ENCODE assay signal across 1 cellular context in genomic region chr6:10722820-10723651, GRCh38.
TF ChIP-seq lines count a peak whose summit lies in the region.

TMEM14C (plus strand) TSS chr6:10723070; CDS start chr6:10724614, 1,544 bp downstream.

TF ChIP-seq in WTC11, 78 proteins besides CTCF, POLR2A, EP300 and RAD21 (continued from another document):
- TF ChIP-seq ZNF532 (CRISPR knock-in tag; IDR thresholded peaks at IDR 0.05; ENCODE audit: borderline replicate concordance): no peak
- no peak for TF ChIP-seq PRRX2 (CRISPR knock-in tag; IDR thresholded peaks at IDR 0.05)
- TF ChIP-seq, protein P1, sequence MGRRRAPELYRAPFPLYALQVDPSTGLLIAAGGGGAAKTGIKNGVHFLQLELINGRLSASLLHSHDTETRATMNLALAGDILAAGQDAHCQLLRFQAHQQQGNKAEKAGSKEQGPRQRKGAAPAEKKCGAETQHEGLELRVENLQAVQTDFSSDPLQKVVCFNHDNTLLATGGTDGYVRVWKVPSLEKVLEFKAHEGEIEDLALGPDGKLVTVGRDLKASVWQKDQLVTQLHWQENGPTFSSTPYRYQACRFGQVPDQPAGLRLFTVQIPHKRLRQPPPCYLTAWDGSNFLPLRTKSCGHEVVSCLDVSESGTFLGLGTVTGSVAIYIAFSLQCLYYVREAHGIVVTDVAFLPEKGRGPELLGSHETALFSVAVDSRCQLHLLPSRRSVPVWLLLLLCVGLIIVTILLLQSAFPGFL (CRISPR knock-in tag; IDR thresholded peaks at IDR 0.05; ENCODE audit: borderline replicate concordance): 0 out of 2 replicates have a peak, but pooled peaks have one; percentile 54
- no peak for TF ChIP-seq JUN (CRISPR knock-in tag; IDR thresholded peaks at IDR 0.05)
- TF ChIP-seq CBFB (CRISPR knock-in tag; IDR thresholded peaks at IDR 0.05; ENCODE audit: low read depth): no peak
- TF ChIP-seq USF1 (CRISPR knock-in tag; IDR thresholded peaks at IDR 0.05): peak; percentile 88
- TF ChIP-seq RELA (CRISPR knock-in tag; IDR thresholded peaks at IDR 0.05; ENCODE audit: borderline replicate concordance): no peak
- TF ChIP-seq, protein P2, sequence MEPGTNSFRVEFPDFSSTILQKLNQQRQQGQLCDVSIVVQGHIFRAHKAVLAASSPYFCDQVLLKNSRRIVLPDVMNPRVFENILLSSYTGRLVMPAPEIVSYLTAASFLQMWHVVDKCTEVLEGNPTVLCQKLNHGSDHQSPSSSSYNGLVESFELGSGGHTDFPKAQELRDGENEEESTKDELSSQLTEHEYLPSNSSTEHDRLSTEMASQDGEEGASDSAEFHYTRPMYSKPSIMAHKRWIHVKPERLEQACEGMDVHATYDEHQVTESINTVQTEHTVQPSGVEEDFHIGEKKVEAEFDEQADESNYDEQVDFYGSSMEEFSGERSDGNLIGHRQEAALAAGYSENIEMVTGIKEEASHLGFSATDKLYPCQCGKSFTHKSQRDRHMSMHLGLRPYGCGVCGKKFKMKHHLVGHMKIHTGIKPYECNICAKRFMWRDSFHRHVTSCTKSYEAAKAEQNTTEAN (CRISPR knock-in tag; IDR thresholded peaks at IDR 0.05): peak; percentile 82; the same call in 1 of the 2 replicates
- TF ChIP-seq ZNF281 (CRISPR knock-in tag; IDR thresholded peaks at IDR 0.05): 0 out of 2 replicates have a peak, but pooled peaks have one; percentile 36
- TF ChIP-seq NR2C2 (CRISPR knock-in tag; IDR thresholded peaks at IDR 0.05): no peak
- no peak for TF ChIP-seq TEAD4 (CRISPR knock-in tag; IDR thresholded peaks at IDR 0.05)
- no peak for TF ChIP-seq GTF2I (CRISPR knock-in tag; conservative IDR thresholded peaks at IDR 0.05)
- TF ChIP-seq, protein P3, sequence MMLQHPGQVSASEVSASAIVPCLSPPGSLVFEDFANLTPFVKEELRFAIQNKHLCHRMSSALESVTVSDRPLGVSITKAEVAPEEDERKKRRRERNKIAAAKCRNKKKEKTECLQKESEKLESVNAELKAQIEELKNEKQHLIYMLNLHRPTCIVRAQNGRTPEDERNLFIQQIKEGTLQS (CRISPR knock-in tag; conservative IDR thresholded peaks at IDR 0.05): no peak
- TF ChIP-seq EMX1 (CRISPR knock-in tag; IDR thresholded peaks at IDR 0.05): no peak
- no peak for TF ChIP-seq ZNF138 (CRISPR knock-in tag; conservative IDR thresholded peaks at IDR 0.05)
- TF ChIP-seq MYBL2 (CRISPR knock-in tag; IDR thresholded peaks at IDR 0.05): no peak; the same call in none of the 2 replicates
- peak; percentile 80; the same call in 1 of the 2 replicates for TF ChIP-seq FOXP1 (CRISPR knock-in tag; IDR thresholded peaks at IDR 0.05; ENCODE audit: borderline replicate concordance)
- TF ChIP-seq NFYB (CRISPR knock-in tag; conservative IDR thresholded peaks at IDR 0.05; ENCODE audit: low read depth): no peak
- TF ChIP-seq STAT6 (CRISPR knock-in tag; conservative IDR thresholded peaks at IDR 0.05; ENCODE audit: low read depth): no peak
- peak; percentile 80 for TF ChIP-seq GABPB1 (CRISPR knock-in tag; IDR thresholded peaks at IDR 0.05)
- peak; percentile 85 for TF ChIP-seq SP1 (CRISPR knock-in tag; conservative IDR thresholded peaks at IDR 0.05)
- TF ChIP-seq, protein P4, sequence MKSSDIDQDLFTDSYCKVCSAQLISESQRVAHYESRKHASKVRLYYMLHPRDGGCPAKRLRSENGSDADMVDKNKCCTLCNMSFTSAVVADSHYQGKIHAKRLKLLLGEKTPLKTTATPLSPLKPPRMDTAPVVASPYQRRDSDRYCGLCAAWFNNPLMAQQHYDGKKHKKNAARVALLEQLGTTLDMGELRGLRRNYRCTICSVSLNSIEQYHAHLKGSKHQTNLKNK (CRISPR knock-in tag; IDR thresholded peaks at IDR 0.05): no peak
- TF ChIP-seq ESRRA (CRISPR knock-in tag; IDR thresholded peaks at IDR 0.05; ENCODE audit: borderline replicate concordance): no peak
- 0 out of 2 replicates have a peak, but pooled peaks have one; percentile 69 for TF ChIP-seq CREB1 (CRISPR knock-in tag; IDR thresholded peaks at IDR 0.05)
- TF ChIP-seq RORB (CRISPR knock-in tag; IDR thresholded peaks at IDR 0.05): no peak
- TF ChIP-seq TP53 (CRISPR knock-in tag; IDR thresholded peaks at IDR 0.05): no peak
- TF ChIP-seq SMAD4 (CRISPR knock-in tag; IDR thresholded peaks at IDR 0.05): no peak
- no peak for TF ChIP-seq SOX15 (CRISPR knock-in tag; IDR thresholded peaks at IDR 0.05)
- TF ChIP-seq, protein P5, sequence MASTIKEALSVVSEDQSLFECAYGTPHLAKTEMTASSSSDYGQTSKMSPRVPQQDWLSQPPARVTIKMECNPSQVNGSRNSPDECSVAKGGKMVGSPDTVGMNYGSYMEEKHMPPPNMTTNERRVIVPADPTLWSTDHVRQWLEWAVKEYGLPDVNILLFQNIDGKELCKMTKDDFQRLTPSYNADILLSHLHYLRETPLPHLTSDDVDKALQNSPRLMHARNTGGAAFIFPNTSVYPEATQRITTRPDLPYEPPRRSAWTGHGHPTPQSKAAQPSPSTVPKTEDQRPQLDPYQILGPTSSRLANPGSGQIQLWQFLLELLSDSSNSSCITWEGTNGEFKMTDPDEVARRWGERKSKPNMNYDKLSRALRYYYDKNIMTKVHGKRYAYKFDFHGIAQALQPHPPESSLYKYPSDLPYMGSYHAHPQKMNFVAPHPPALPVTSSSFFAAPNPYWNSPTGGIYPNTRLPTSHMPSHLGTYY (CRISPR knock-in tag; IDR thresholded peaks at IDR 0.05): no peak
- TF ChIP-seq ETV6 (CRISPR knock-in tag; IDR thresholded peaks at IDR 0.05): peak; percentile 92
- TF ChIP-seq ZNF416 (CRISPR knock-in tag; IDR thresholded peaks at IDR 0.05): no peak
- TF ChIP-seq TCF7 (CRISPR knock-in tag; IDR thresholded peaks at IDR 0.05; ENCODE audit: low read depth): no peak
- no peak for TF ChIP-seq ZBTB21 (CRISPR knock-in tag; IDR thresholded peaks at IDR 0.05; ENCODE audit: borderline replicate concordance)
- TF ChIP-seq NFATC4 (CRISPR knock-in tag; IDR thresholded peaks at IDR 0.05): no peak
- TF ChIP-seq ZNF512 (CRISPR knock-in tag; IDR thresholded peaks at IDR 0.05; ENCODE audit: borderline replicate concordance): no peak
- no peak for TF ChIP-seq ZNF121 (CRISPR knock-in tag; IDR thresholded peaks at IDR 0.05)
- TF ChIP-seq OVOL2 (CRISPR knock-in tag; IDR thresholded peaks at IDR 0.05; ENCODE audit: borderline replicate concordance): no peak
- TF ChIP-seq MXD4 (CRISPR knock-in tag; IDR thresholded peaks at IDR 0.05; ENCODE audit: borderline replicate concordance): no peak
- TF ChIP-seq IRF1 (CRISPR knock-in tag; IDR thresholded peaks at IDR 0.05): no peak
- TF ChIP-seq, protein P6, sequence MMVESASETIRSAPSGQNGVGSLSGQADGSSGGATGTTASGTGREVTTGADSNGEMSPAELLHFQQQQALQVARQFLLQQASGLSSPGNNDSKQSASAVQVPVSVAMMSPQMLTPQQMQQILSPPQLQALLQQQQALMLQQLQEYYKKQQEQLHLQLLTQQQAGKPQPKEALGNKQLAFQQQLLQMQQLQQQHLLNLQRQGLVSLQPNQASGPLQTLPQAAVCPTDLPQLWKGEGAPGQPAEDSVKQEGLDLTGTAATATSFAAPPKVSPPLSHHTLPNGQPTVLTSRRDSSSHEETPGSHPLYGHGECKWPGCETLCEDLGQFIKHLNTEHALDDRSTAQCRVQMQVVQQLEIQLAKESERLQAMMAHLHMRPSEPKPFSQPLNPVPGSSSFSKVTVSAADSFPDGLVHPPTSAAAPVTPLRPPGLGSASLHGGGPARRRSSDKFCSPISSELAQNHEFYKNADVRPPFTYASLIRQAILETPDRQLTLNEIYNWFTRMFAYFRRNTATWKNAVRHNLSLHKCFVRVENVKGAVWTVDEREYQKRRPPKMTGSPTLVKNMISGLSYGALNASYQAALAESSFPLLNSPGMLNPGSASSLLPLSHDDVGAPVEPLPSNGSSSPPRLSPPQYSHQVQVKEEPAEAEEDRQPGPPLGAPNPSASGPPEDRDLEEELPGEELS (CRISPR knock-in tag; IDR thresholded peaks at IDR 0.05): peak; percentile 72; the same call in 1 of the 2 replicates
